Comparison of ENCODE assay signal across 26 cellular contexts in genomic region chr1:58687516-58687915, GRCh38. TPM values are rescaled to one million over a fixed set of nuclear protein-coding genes. Genes with fewer than 3 reads are reported as not detected.
DNase-seq lines count a peak whose midpoint lies in the region; ATAC-seq, FAIRE-seq and TF ChIP-seq lines count a peak whose summit lies in the region.
"Had no signal": no experiment of that assay in that cellular context is flagged by ENCODE, and none has a peak within 500 bp of the region (broad histone marks: within the 10 kb centered on the region; RNA-seq: fewer than 3 reads in every experiment).

No MANE protein-coding gene starts in this region.

- H3K27ac Mint-ChIP-seq in neural progenitor cell: no peak overlapping the region
- H3K27ac Mint-ChIP-seq: activated naive CD4-positive, alpha-beta T cell treated with anti-CD3 and anti-CD28 coated beads, Interleukin-2, amount 10 ng/mL, durations not matched to agents 7 days and 5 days; brain; memory B cell had no signal

- TF ChIP-seq EP300 in H1 (IDR thresholded peaks at IDR 0.05; ENCODE audit: borderline replicate concordance in 1 of 2, low read depth in 2 of 2, low read length in 2 of 2): no peak

- H2AFZ ChIP-seq in H1 (ENCODE audit: low read length) (no peak overlapping the region), neural progenitor cell (replicated peaks) (no peak overlapping the region)

- H2BK12ac ChIP-seq in H1 (ENCODE audit: low read depth, low read length): no peak overlapping the region

- no peak overlapping the region for H4K5ac ChIP-seq in H1 (ENCODE audit: insufficient read length, low read depth, low read length)

- POLR2A ChIA-PET in H1 (lab: Charles Lee; ENCODE audit: partially characterized antibody): interaction anchor here (0.9 to 3.0 kb wide), 3 partner anchors 8 to 12 kb away, joined by 3 to 17 read pairs (median 6); partner anchors contain the start of gene MYSM1

- H2AK5ac ChIP-seq in H1 (ENCODE audit: low read depth, low read length): no peak overlapping the region

- ATAC-seq in GM18517 (IDR thresholded peaks at IDR 0.05; ENCODE audit: unreplicated experiment): no peak
- ATAC-seq: activated T-cell treated with anti-CD3 and anti-CD28 coated beads, Interleukin-2, amount 50 U/mL, for 4 hours; foreskin keratinocyte; HCT116; sciatic nerve had no signal

- TF ChIP-seq POLR2A in GM12891 (IDR thresholded peaks at IDR 0.05; ENCODE audit: low read depth, low read length): no peak
- TF ChIP-seq POLR2A in H1 (IDR thresholded peaks at IDR 0.05; ENCODE audit: control extremely low read depth in 1 of 2, low read depth in 2 of 2, low read length in 2 of 2): no peak

- H2BK120ac ChIP-seq in H1 (replicated peaks; ENCODE audit: low read depth, low read length): no peak overlapping the region

- no peak overlapping the region for H3K14ac ChIP-seq in H1 (ENCODE audit: insufficient read length)

- H3K18ac ChIP-seq in H1 (ENCODE audit: extremely low read depth, low read length): no peak overlapping the region

- H4K8ac ChIP-seq in H1 (ENCODE audit: extremely low read depth, insufficient read depth, low read length): no peak overlapping the region

- H2BK15ac ChIP-seq in H1 (ENCODE audit: low read length): no peak overlapping the region

- H3K9me3 ChIP-seq in H1 (ENCODE audit: insufficient read depth in 2 of 2, low read depth in 1 of 2, low read length in 1 of 2) (no peaks in the 10 kb centered on the region), neural progenitor cell (ENCODE audit: low read depth) (no peaks in the 10 kb centered on the region), WERI-Rb-1 (ENCODE audit: severe bottlenecking) (no peaks in the 10 kb centered on the region)
- H3K9me3 ChIP-seq: adrenal gland, Caco-2, esophagus squamous epithelium, SJSA1, tibial artery had no signal

- no peak for DNase-seq in GM12891 (ENCODE audit: insufficient read length, low spot score)
- DNase-seq in LNCaP clone FGC (ENCODE audit: low read depth): peak; percentile 90
- no peak for DNase-seq in H1 (ENCODE audit: low read depth in 1 of 2, low spot score in 2 of 2)
- DNase-seq in neural progenitor cell (ENCODE audit: low spot score): no peak
- no peak for DNase-seq in stimulated activated CD8-positive, alpha-beta memory T cell treated with anti-CD3 and anti-CD28 coated beads, Interleukin-4, amount 100 ng/mL, for 48 hours
- DNase-seq in WERI-Rb-1: no peak
- DNase-seq: activated CD4-positive, CD25-positive, alpha-beta regulatory T cell; activated naive CD4-positive, alpha-beta T cell treated with anti-CD3 and anti-CD28 coated beads, Interleukin-2, amount 10 ng/mL, durations not matched to agents 7 days and 5 days; activated T-cell treated with anti-CD3 and anti-CD28 coated beads, Interleukin-2, amount 50 U/mL, for 4 hours; adrenal gland; C1 segment of cervical spinal cord; Caco-2; DMS53; dorsolateral prefrontal cortex; esophagus squamous epithelium; foreskin keratinocyte; NCI-H1436 treated with DMSO at 0.1 percent for 48 hours; NCI-H446 treated with DMSO at 0.1 percent for 48 hours; stimulated activated CD4-positive, alpha-beta T cell treated with anti-CD3 and anti-CD28 coated beads, Interleukin-2, amount 100 ng/mL, for 48 hours; tibial artery had no signal

- H3K4ac ChIP-seq in H1 (replicated peaks; ENCODE audit: insufficient read length, low read depth, low read length): no peak overlapping the region

- H3K9ac ChIP-seq in H1 (replicated peaks in 1 of 4; ENCODE audit: extremely low read depth in 1 of 4, low read depth in 3 of 4, low read length in 3 of 4) (no peak overlapping the region), neural progenitor cell (no peak overlapping the region)

- H3K79me2 ChIP-seq in H1 (ENCODE audit: control insufficient read depth in 1 of 2, insufficient read depth in 2 of 2, low read length in 2 of 2) (peaks cover 0 to 42% of the 10 kb centered on the region in 2 experiments; a peak in 2 of 4 replicates), neural progenitor cell (ENCODE audit: low read depth) (peaks cover 55% of the 10 kb centered on the region)

- H4K20me1 ChIP-seq in H1 (replicated peaks in 1 of 2; ENCODE audit: control insufficient read depth in 1 of 2, insufficient read depth in 2 of 2, low read length in 2 of 2): no peaks in the 10 kb centered on the region
- no peaks in the 10 kb centered on the region for H4K20me1 ChIP-seq in neural progenitor cell (ENCODE audit: low read depth)

- FAIRE-seq in GM12891 (lab: Jason Lieb, UNC): peak; percentile 58
- peak; percentile 7 for FAIRE-seq in H1 (lab: Jason Lieb, UNC)

- H3K56ac ChIP-seq in H1 (replicated peaks; ENCODE audit: insufficient read length, low read depth, low read length): no peak overlapping the region

- no peak overlapping the region for H2BK20ac ChIP-seq in H1 (ENCODE audit: low read length)

- no peak overlapping the region for H3K4me3 Mint-ChIP-seq in neural progenitor cell
- H3K4me3 Mint-ChIP-seq: activated naive CD4-positive, alpha-beta T cell treated with anti-CD3 and anti-CD28 coated beads, Interleukin-2, amount 10 ng/mL, durations not matched to agents 7 days and 5 days; activated T-cell treated with anti-CD3 and anti-CD28 coated beads, Interleukin-2, amount 50 U/mL, for 4 hours; brain; memory B cell had no signal

- H3K27me3 Mint-ChIP-seq in neural progenitor cell (ENCODE audit: insufficient read depth, low read depth): no peaks in the 10 kb centered on the region
- H3K27me3 Mint-ChIP-seq: activated naive CD4-positive, alpha-beta T cell treated with anti-CD3 and anti-CD28 coated beads, Interleukin-2, amount 10 ng/mL, durations not matched to agents 7 days and 5 days; brain; memory B cell had no signal

- no peak overlapping the region for H4K91ac ChIP-seq in H1 (replicated peaks; ENCODE audit: insufficient read length, low read length)

- TF ChIP-seq RAD21 in H1 (IDR thresholded peaks at IDR 0.05 in 1 of 2, conservative IDR thresholded peaks at IDR 0.05 in 1 of 2; ENCODE audit: low read depth in 2 of 2, low read length in 2 of 2): no peak

- CTCF ChIA-PET in H1 (lab: Charles Lee; ENCODE audit: partially characterized antibody): no interaction called here

- H3K9me3 Mint-ChIP-seq in neural progenitor cell: no peaks in the 10 kb centered on the region
- H3K9me3 Mint-ChIP-seq: activated naive CD4-positive, alpha-beta T cell treated with anti-CD3 and anti-CD28 coated beads, Interleukin-2, amount 10 ng/mL, durations not matched to agents 7 days and 5 days; activated T-cell treated with anti-CD3 and anti-CD28 coated beads, Interleukin-2, amount 50 U/mL, for 4 hours; brain; memory B cell had no signal

- H2BK5ac ChIP-seq in H1 (ENCODE audit: low read depth, low read length): no peak overlapping the region

- TF ChIP-seq CTCF in LNCaP clone FGC (IDR thresholded peaks at IDR 0.05; ENCODE audit: control insufficient read depth, extremely low read depth, insufficient read depth): no peak
- no peak for TF ChIP-seq CTCF in H1 (IDR thresholded peaks at IDR 0.05; ENCODE audit: control extremely low read depth in 1 of 3, insufficient read depth in 1 of 3, low read depth in 1 of 3, low read length in 3 of 3)
- TF ChIP-seq CTCF in neural progenitor cell (IDR thresholded peaks at IDR 0.05): no peak
- TF ChIP-seq CTCF in WERI-Rb-1 (IDR thresholded peaks at IDR 0.05; ENCODE audit: low read depth, low read length): no peak

- H3K36me3 ChIP-seq in H1 (ENCODE audit: control insufficient read depth in 2 of 4, insufficient read depth in 4 of 4, low read length in 3 of 4): peaks cover 0 to 94% (median 30%) of the 10 kb centered on the region in 4 experiments; a peak in 6 of 8 replicates
- H3K36me3 ChIP-seq in neural progenitor cell: peaks cover 36% of the 10 kb centered on the region
- H3K36me3 ChIP-seq in WERI-Rb-1: peaks cover 52% of the 10 kb centered on the region

- 92% methylated on average over 6 of the region's 6 CpGs; no CpG with 5 or more reads in 1 of the 2 experiments for WGBS in H1 (ENCODE audit: extremely low coverage in 1 of 2, insufficient coverage in 1 of 2, insufficient read length in 1 of 2, insufficient replicate concordance in 2 of 2, low coverage in 1 of 2, low lambda C conversion rate in 2 of 2, missing lambda C conversion rate in 1 of 2), 2 experiments

- no peaks in the 10 kb centered on the region for H3K4me1 Mint-ChIP-seq in neural progenitor cell
- H3K4me1 Mint-ChIP-seq: activated naive CD4-positive, alpha-beta T cell treated with anti-CD3 and anti-CD28 coated beads, Interleukin-2, amount 10 ng/mL, durations not matched to agents 7 days and 5 days; brain had no signal

- H3K27me3 ChIP-seq in H1 (replicated peaks in 1 of 4; ENCODE audit: control insufficient read depth in 3 of 4, extremely low read depth in 1 of 4, insufficient read depth in 3 of 4, low read length in 3 of 4): no peaks in the 10 kb centered on the region
- H3K27me3 ChIP-seq in neural progenitor cell: no peaks in the 10 kb centered on the region
- H3K27me3 ChIP-seq in WERI-Rb-1 (ENCODE audit: insufficient read depth, low read depth, severe bottlenecking): no peaks in the 10 kb centered on the region
- H3K27me3 ChIP-seq: adrenal gland, dorsolateral prefrontal cortex, esophagus squamous epithelium, foreskin keratinocyte, SJSA1, tibial artery had no signal

- H3K27ac ChIP-seq in H1 (ENCODE audit: low read depth, low read length) (no peak overlapping the region), neural progenitor cell (no peak overlapping the region), WERI-Rb-1 (no peak overlapping the region)
- H3K27ac ChIP-seq: dorsolateral prefrontal cortex, esophagus squamous epithelium, foreskin keratinocyte, SJSA1, tibial artery had no signal

- peaks cover 8% of the 10 kb centered on the region for H3K36me3 Mint-ChIP-seq in neural progenitor cell

- peaks cover 39% of the 10 kb centered on the region for H3F3A ChIP-seq in neural progenitor cell (ENCODE audit: low read depth)

- H3K23ac ChIP-seq in H1 (ENCODE audit: insufficient read length): no peak overlapping the region

- peak overlapping the region; percentile 23 for H3K4me3 ChIP-seq in LNCaP clone FGC (ENCODE audit: low read depth, low read length)
- H3K4me3 ChIP-seq in H1 (ENCODE audit: extremely low read depth in 1 of 4, insufficient read depth in 2 of 4, low read depth in 3 of 4, low read length in 4 of 4): no peak overlapping the region
- H3K4me3 ChIP-seq in neural progenitor cell: no peak overlapping the region
- no peak overlapping the region for H3K4me3 ChIP-seq in WERI-Rb-1 (ENCODE audit: low read depth, low read length)
- H3K4me3 ChIP-seq: adrenal gland, dorsolateral prefrontal cortex, esophagus squamous epithelium, SJSA1, tibial artery had no signal

- H3K4me2 ChIP-seq in H1 (ENCODE audit: insufficient read depth in 1 of 2, low read depth in 2 of 2, low read length in 2 of 2): no peak overlapping the region
- peak overlapping the region; percentile 49 for H3K4me2 ChIP-seq in neural progenitor cell

- H3K23me2 ChIP-seq in H1 (ENCODE audit: low read depth, low read length): no peaks in the 10 kb centered on the region

- peaks cover 4% of the 10 kb centered on the region for H3K79me1 ChIP-seq in H1 (ENCODE audit: low read depth, low read length)

- H3K4me1 ChIP-seq in H1 (replicated peaks in 1 of 4; ENCODE audit: control insufficient read depth in 3 of 4, insufficient read depth in 4 of 4, low read length in 3 of 4) (no peaks in the 10 kb centered on the region; a peak in 1 of 7 replicates), neural progenitor cell (peaks cover 33% of the 10 kb centered on the region)
- H3K4me1 ChIP-seq: Caco-2, esophagus squamous epithelium, foreskin keratinocyte, SJSA1 had no signal

RNA-seq across cellular contexts. Expression of gene MYSM1, which starts 12.3 kb away (rescaled TPM):
- 11.3 TPM for polyA plus RNA-seq in GM12891 (2012; ENCODE audit: low read depth, missing spikeins)
- total RNA-seq in H1 (2021; fragmentation: NEBNext Ultra II Directional; extraction: Animal tissue kit (Norgen Biotek cat#: 25700)): 71.1 and 88.1 TPM in 2 replicates
- polyA plus RNA-seq in H1 (2011; rRNA removed): 12.8 and 20.0 TPM in 2 replicates
- polyA plus RNA-seq in H1 (2011; cell fraction: cytosol; rRNA removed): 23.6 TPM
- 22.7 TPM for polyA plus RNA-seq in H1 (2011; cell fraction: nucleus; rRNA removed)
- 11.7 to 35.8 TPM (median 13.5 TPM) in 4 replicates for polyA plus RNA-seq in H1 (2012, experiment 1 of 2)
- 3.1 TPM for polyA plus RNA-seq in H1 (2012, experiment 2 of 2)
- 44.6 TPM for polyA plus RNA-seq in H1 (2013, experiment 1 of 2)
- 39.0 TPM for polyA plus RNA-seq in H1 (2013, experiment 2 of 2)
- 38.6 and 46.2 TPM in 2 replicates for polyA minus RNA-seq in H1 (2011; rRNA and poly(A)+ RNA removed)
- 20.3 TPM for polyA minus RNA-seq in H1 (2011; cell fraction: cytosol; rRNA and poly(A)+ RNA removed)
- polyA minus RNA-seq in H1 (2011; cell fraction: nucleus; rRNA and poly(A)+ RNA removed): 106 TPM
- total RNA-seq in neural progenitor cell (ENCODE audit: low replicate concordance): 55.1 and 84.6 TPM in 2 replicates
